1 cellular context compared by ENCODE assay signal in the genomic region with DNA sequence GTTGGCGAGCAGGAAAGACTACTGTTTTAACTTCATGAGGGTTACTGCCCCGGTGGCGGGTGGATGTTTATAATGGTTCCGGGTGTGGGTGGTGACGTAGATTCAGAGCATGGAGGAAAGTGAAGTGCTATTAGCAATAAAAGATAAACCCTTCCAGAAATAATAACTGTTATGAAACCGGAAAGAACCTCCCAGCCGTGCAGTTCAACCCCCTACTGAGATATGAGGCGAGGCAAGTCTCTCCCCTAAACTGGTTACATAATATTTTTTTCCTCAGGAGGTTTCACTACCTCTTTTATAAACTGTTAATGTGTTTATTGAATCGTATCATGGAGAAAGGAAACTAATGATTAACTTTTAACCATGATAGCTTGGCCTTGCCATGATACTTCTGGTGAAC.
TF ChIP-seq lines count a peak whose summit lies in the region.

No MANE protein-coding gene starts in this region.

TF ChIP-seq in GM12878, 131 proteins besides CTCF, POLR2A, EP300 and RAD21 (continued from another document and continues in another):
- TF ChIP-seq, protein P1, sequence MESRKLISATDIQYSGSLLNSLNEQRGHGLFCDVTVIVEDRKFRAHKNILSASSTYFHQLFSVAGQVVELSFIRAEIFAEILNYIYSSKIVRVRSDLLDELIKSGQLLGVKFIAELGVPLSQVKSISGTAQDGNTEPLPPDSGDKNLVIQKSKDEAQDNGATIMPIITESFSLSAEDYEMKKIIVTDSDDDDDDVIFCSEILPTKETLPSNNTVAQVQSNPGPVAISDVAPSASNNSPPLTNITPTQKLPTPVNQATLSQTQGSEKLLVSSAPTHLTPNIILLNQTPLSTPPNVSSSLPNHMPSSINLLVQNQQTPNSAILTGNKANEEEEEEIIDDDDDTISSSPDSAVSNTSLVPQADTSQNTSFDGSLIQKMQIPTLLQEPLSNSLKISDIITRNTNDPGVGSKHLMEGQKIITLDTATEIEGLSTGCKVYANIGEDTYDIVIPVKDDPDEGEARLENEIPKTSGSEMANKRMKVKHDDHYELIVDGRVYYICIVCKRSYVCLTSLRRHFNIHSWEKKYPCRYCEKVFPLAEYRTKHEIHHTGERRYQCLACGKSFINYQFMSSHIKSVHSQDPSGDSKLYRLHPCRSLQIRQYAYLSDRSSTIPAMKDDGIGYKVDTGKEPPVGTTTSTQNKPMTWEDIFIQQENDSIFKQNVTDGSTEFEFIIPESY (IDR thresholded peaks at IDR 0.05): 0 out of 2 replicates have a peak, but pooled peaks have one; percentile 2
- TF ChIP-seq ZBTB11 (CRISPR knock-in tag; IDR thresholded peaks at IDR 0.05) (no peak), KAT2A (conservative IDR thresholded peaks at IDR 0.05; ENCODE audit: control insufficient read depth, low read depth, low read length) (no peak), PKNOX1 (IDR thresholded peaks at IDR 0.05) (no peak), ETV6 (conservative IDR thresholded peaks at IDR 0.05 in 1 of 2, IDR thresholded peaks at IDR 0.05 in 1 of 2; ENCODE audit: borderline replicate concordance in 1 of 2, low read depth in 1 of 2) (peak in 1 of 2 experiments; percentile 99; a peak in 2 of 4 replicates), SIN3A (IDR thresholded peaks at IDR 0.05; ENCODE audit: low read depth, low read length) (no peak), GABPA (IDR thresholded peaks at IDR 0.05; ENCODE audit: low read depth) (peak; percentile 70), JUNB (IDR thresholded peaks at IDR 0.05) (peak; percentile 77), RBBP5 (conservative IDR thresholded peaks at IDR 0.05) (no peak), MYC (IDR thresholded peaks at IDR 0.05; ENCODE audit: insufficient read depth, insufficient read length, insufficient replicate concordance, low read length, severe bottlenecking) (no peak), GATAD2B (conservative IDR thresholded peaks at IDR 0.05; ENCODE audit: low read depth) (peak; percentile 82), SUPT20H (IDR thresholded peaks at IDR 0.05; ENCODE audit: borderline replicate concordance, control insufficient read depth, low read depth, low read length) (no peak), MEF2B (IDR thresholded peaks at IDR 0.05; ENCODE audit: partially characterized antibody, poor library complexity, severe bottlenecking) (peak; percentile 76), E4F1 (IDR thresholded peaks at IDR 0.05; ENCODE audit: borderline replicate concordance, partially characterized antibody) (no peak), BMI1 (IDR thresholded peaks at IDR 0.05; ENCODE audit: borderline replicate concordance) (peak; percentile 72), FOXM1 (IDR thresholded peaks at IDR 0.05; ENCODE audit: low read depth, low read length) (peak; percentile 90; the same call in 1 of the 2 replicates), CREM (IDR thresholded peaks at IDR 0.05; ENCODE audit: low read depth) (peak; percentile 86), SP1 (IDR thresholded peaks at IDR 0.05; ENCODE audit: low read depth, low read length) (peak; percentile 14), SMAD1 (IDR thresholded peaks at IDR 0.05; ENCODE audit: low read depth, partially characterized antibody) (no peak), YBX1 (IDR thresholded peaks at IDR 0.05) (no peak), ZNF622 (IDR thresholded peaks at IDR 0.05) (no peak), LARP7 (IDR thresholded peaks at IDR 0.05) (no peak), CHD4 (IDR thresholded peaks at IDR 0.05) (no peak), HDGF (IDR thresholded peaks at IDR 0.05) (no peak), SREBF1 (IDR thresholded peaks at IDR 0.05; ENCODE audit: low read length) (peak; percentile 49; the same call in 1 of the 2 replicates), ESRRA (IDR thresholded peaks at IDR 0.05; ENCODE audit: low read length) (no peak), MYB (IDR thresholded peaks at IDR 0.05; ENCODE audit: borderline replicate concordance, low read depth, low read length) (peak; percentile 95; the same call in 1 of the 2 replicates), ATF2 (IDR thresholded peaks at IDR 0.05; ENCODE audit: low read length) (peak; percentile 97), STAT1 (conservative IDR thresholded peaks at IDR 0.05) (no peak), TCF7 (IDR thresholded peaks at IDR 0.05; ENCODE audit: borderline replicate concordance) (no peak), PAX5 (IDR thresholded peaks at IDR 0.05; ENCODE audit: borderline replicate concordance, low read depth, low read length) (peak; percentile 72; the same call in 1 of the 2 replicates), ATF3 (IDR thresholded peaks at IDR 0.05; ENCODE audit: borderline replicate concordance, extremely low read depth, low read depth, low read length) (no peak), TARDBP (IDR thresholded peaks at IDR 0.05; ENCODE audit: borderline replicate concordance) (no peak), DPF2 (IDR thresholded peaks at IDR 0.05) (peak; percentile 93), NRF1 (conservative IDR thresholded peaks at IDR 0.05; ENCODE audit: low read depth, low read length) (no peak)
- TF ChIP-seq, protein P2, sequence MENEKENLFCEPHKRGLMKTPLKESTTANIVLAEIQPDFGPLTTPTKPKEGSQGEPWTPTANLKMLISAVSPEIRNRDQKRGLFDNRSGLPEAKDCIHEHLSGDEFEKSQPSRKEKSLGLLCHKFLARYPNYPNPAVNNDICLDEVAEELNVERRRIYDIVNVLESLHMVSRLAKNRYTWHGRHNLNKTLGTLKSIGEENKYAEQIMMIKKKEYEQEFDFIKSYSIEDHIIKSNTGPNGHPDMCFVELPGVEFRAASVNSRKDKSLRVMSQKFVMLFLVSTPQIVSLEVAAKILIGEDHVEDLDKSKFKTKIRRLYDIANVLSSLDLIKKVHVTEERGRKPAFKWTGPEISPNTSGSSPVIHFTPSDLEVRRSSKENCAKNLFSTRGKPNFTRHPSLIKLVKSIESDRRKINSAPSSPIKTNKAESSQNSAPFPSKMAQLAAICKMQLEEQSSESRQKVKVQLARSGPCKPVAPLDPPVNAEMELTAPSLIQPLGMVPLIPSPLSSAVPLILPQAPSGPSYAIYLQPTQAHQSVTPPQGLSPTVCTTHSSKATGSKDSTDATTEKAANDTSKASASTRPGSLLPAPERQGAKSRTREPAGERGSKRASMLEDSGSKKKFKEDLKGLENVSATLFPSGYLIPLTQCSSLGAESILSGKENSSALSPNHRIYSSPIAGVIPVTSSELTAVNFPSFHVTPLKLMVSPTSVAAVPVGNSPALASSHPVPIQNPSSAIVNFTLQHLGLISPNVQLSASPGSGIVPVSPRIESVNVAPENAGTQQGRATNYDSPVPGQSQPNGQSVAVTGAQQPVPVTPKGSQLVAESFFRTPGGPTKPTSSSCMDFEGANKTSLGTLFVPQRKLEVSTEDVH (IDR thresholded peaks at IDR 0.05; ENCODE audit: low read depth, partially characterized antibody): no peak
- TF ChIP-seq, protein P3, sequence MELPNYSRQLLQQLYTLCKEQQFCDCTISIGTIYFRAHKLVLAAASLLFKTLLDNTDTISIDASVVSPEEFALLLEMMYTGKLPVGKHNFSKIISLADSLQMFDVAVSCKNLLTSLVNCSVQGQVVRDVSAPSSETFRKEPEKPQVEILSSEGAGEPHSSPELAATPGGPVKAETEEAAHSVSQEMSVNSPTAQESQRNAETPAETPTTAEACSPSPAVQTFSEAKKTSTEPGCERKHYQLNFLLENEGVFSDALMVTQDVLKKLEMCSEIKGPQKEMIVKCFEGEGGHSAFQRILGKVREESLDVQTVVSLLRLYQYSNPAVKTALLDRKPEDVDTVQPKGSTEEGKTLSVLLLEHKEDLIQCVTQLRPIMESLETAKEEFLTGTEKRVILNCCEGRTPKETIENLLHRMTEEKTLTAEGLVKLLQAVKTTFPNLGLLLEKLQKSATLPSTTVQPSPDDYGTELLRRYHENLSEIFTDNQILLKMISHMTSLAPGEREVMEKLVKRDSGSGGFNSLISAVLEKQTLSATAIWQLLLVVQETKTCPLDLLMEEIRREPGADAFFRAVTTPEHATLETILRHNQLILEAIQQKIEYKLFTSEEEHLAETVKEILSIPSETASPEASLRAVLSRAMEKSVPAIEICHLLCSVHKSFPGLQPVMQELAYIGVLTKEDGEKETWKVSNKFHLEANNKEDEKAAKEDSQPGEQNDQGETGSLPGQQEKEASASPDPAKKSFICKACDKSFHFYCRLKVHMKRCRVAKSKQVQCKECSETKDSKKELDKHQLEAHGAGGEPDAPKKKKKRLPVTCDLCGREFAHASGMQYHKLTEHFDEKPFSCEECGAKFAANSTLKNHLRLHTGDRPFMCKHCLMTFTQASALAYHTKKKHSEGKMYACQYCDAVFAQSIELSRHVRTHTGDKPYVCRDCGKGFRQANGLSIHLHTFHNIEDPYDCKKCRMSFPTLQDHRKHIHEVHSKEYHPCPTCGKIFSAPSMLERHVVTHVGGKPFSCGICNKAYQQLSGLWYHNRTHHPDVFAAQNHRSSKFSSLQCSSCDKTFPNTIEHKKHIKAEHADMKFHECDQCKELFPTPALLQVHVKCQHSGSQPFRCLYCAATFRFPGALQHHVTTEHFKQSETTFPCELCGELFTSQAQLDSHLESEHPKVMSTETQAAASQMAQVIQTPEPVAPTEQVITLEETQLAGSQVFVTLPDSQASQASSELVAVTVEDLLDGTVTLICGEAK (IDR thresholded peaks at IDR 0.05; ENCODE audit: borderline replicate concordance): no peak; the same call in 1 of the 2 replicates
